20 cellular contexts compared by ENCODE assay signal in genomic region chr9:2198956-2199635, GRCh38.
A peak's percentile ranks its signal among the peaks of the same experiment; 100 is the strongest.
DNase-seq lines count a peak whose midpoint lies in the region; ATAC-seq and TF ChIP-seq lines count a peak whose summit lies in the region.
"Had no signal": no experiment of that assay in that cellular context is flagged by ENCODE, and none has a peak within 500 bp of the region (broad histone marks: within the 10 kb centered on the region; RNA-seq: fewer than 3 reads in every experiment).

No MANE protein-coding gene starts in this region.

- peak; percentile 33 for ATAC-seq in activated CD4-positive, alpha-beta T cell treated with anti-CD3 and anti-CD28 coated beads for 36 hours
- ATAC-seq in activated naive CD8-positive, alpha-beta T cell treated with anti-CD3 and anti-CD28 coated beads, Interleukin-2, amount 50 U/mL, for 24 hours: no peak
- ATAC-seq: Panc1 had no signal

- no peak overlapping the region for H3K27ac Mint-ChIP-seq in activated CD4-positive, alpha-beta T cell treated with anti-CD3 and anti-CD28 coated beads for 36 hours
- H3K27ac Mint-ChIP-seq in activated CD4-positive, alpha-beta T cell treated with anti-CD3 and anti-CD28 coated beads, Interleukin-2, amount 10 ng/mL, durations not matched to agents 24 days and 14 days: no peak overlapping the region
- peak overlapping the region; percentile 49 for H3K27ac Mint-ChIP-seq in activated naive CD8-positive, alpha-beta T cell treated with anti-CD3 and anti-CD28 coated beads, Interleukin-2, amount 50 U/mL, for 24 hours
- no peak overlapping the region for H3K27ac Mint-ChIP-seq in activated naive CD8-positive, alpha-beta T cell treated with anti-CD3 and anti-CD28 coated beads for 36 hours
- H3K27ac Mint-ChIP-seq in type B pancreatic cell (peak overlapping the region; percentile 28), CD14-positive monocyte (peak overlapping the region in 1 of 7 donors; percentile 33)

- CTCF ChIA-PET in activated CD4-positive, alpha-beta T cell treated with anti-CD3 and anti-CD28 coated beads for 36 hours (lab: Charles Lee): no interaction called here

- peaks cover 32% of the 10 kb centered on the region for H3K9me3 Mint-ChIP-seq in activated CD4-positive, alpha-beta T cell treated with anti-CD3 and anti-CD28 coated beads for 36 hours (ENCODE audit: low read depth)
- H3K9me3 Mint-ChIP-seq in activated CD4-positive, alpha-beta T cell treated with anti-CD3 and anti-CD28 coated beads, Interleukin-2, amount 10 ng/mL, durations not matched to agents 24 days and 14 days: peaks cover 5% of the 10 kb centered on the region
- H3K9me3 Mint-ChIP-seq in activated naive CD8-positive, alpha-beta T cell treated with anti-CD3 and anti-CD28 coated beads, Interleukin-2, amount 50 U/mL, for 24 hours: peaks cover 33% of the 10 kb centered on the region
- H3K9me3 Mint-ChIP-seq in activated naive CD8-positive, alpha-beta T cell treated with anti-CD3 and anti-CD28 coated beads for 36 hours: peaks cover 33% of the 10 kb centered on the region
- H3K9me3 Mint-ChIP-seq in type B pancreatic cell: peaks cover 15% of the 10 kb centered on the region
- H3K9me3 Mint-ChIP-seq in CD14-positive monocyte: peaks cover 13 to 33% (median 31%) of the 10 kb centered on the region in 7 donors

- POLR2A ChIA-PET in activated CD4-positive, alpha-beta T cell treated with anti-CD3 and anti-CD28 coated beads for 36 hours (lab: Charles Lee): no interaction called here

- intact Hi-C loops in activated CD4-positive, alpha-beta T cell treated with anti-CD3 and anti-CD28 coated beads for 36 hours (cut with DNase I, micrococcal nuclease): loop anchor here in 1 of 2 experiments (10.0 kb wide), 1 partner anchor 324 kb away; no protein-coding TSS in a partner anchor
- intact Hi-C loops in activated CD4-positive, alpha-beta T cell treated with anti-CD3 and anti-CD28 coated beads, Interleukin-2, amount 10 ng/mL, durations not matched to agents 24 days and 14 days (cut with micrococcal nuclease): no loop called here
- intact Hi-C loops in CD14-positive monocyte (cut with micrococcal nuclease): no loop called here

- no peak overlapping the region for H3K4me3 Mint-ChIP-seq in activated CD4-positive, alpha-beta T cell treated with anti-CD3 and anti-CD28 coated beads for 36 hours
- H3K4me3 Mint-ChIP-seq in activated CD4-positive, alpha-beta T cell treated with anti-CD3 and anti-CD28 coated beads, Interleukin-2, amount 10 ng/mL, durations not matched to agents 24 days and 14 days: no peak overlapping the region
- H3K4me3 Mint-ChIP-seq in activated naive CD8-positive, alpha-beta T cell treated with anti-CD3 and anti-CD28 coated beads, Interleukin-2, amount 50 U/mL, for 24 hours: no peak overlapping the region
- no peak overlapping the region for H3K4me3 Mint-ChIP-seq in activated naive CD8-positive, alpha-beta T cell treated with anti-CD3 and anti-CD28 coated beads for 36 hours
- no peak overlapping the region for H3K4me3 Mint-ChIP-seq in type B pancreatic cell
- no peak overlapping the region for H3K4me3 Mint-ChIP-seq in CD14-positive monocyte

- H3K27me3 Mint-ChIP-seq in activated CD4-positive, alpha-beta T cell treated with anti-CD3 and anti-CD28 coated beads for 36 hours: no peaks in the 10 kb centered on the region
- H3K27me3 Mint-ChIP-seq in activated CD4-positive, alpha-beta T cell treated with anti-CD3 and anti-CD28 coated beads, Interleukin-2, amount 10 ng/mL, durations not matched to agents 24 days and 14 days: no peaks in the 10 kb centered on the region
- H3K27me3 Mint-ChIP-seq in activated naive CD8-positive, alpha-beta T cell treated with anti-CD3 and anti-CD28 coated beads, Interleukin-2, amount 50 U/mL, for 24 hours: no peaks in the 10 kb centered on the region
- no peaks in the 10 kb centered on the region for H3K27me3 Mint-ChIP-seq in activated naive CD8-positive, alpha-beta T cell treated with anti-CD3 and anti-CD28 coated beads for 36 hours
- H3K27me3 Mint-ChIP-seq in type B pancreatic cell (no peaks in the 10 kb centered on the region), CD14-positive monocyte (ENCODE audit: low read depth in 3 of 3) (peaks cover 0 to 3% (median 2%) of the 10 kb centered on the region in 3 donors)

- peaks cover 50% of the 10 kb centered on the region for H3K36me3 Mint-ChIP-seq in activated CD4-positive, alpha-beta T cell treated with anti-CD3 and anti-CD28 coated beads for 36 hours (ENCODE audit: low read depth)
- H3K36me3 Mint-ChIP-seq in activated CD4-positive, alpha-beta T cell treated with anti-CD3 and anti-CD28 coated beads, Interleukin-2, amount 10 ng/mL, durations not matched to agents 24 days and 14 days (ENCODE audit: low read depth): peaks cover 39% of the 10 kb centered on the region
- peaks cover 52% of the 10 kb centered on the region for H3K36me3 Mint-ChIP-seq in activated naive CD8-positive, alpha-beta T cell treated with anti-CD3 and anti-CD28 coated beads, Interleukin-2, amount 50 U/mL, for 24 hours (ENCODE audit: low read depth)
- H3K36me3 Mint-ChIP-seq in activated naive CD8-positive, alpha-beta T cell treated with anti-CD3 and anti-CD28 coated beads for 36 hours: peaks cover 66% of the 10 kb centered on the region
- H3K36me3 Mint-ChIP-seq in type B pancreatic cell: peaks cover 22% of the 10 kb centered on the region
- peaks cover 51 to 72% of the 10 kb centered on the region in 2 donors for H3K36me3 Mint-ChIP-seq in CD14-positive monocyte

- TF ChIP-seq CTCF in type B pancreatic cell (conservative IDR thresholded peaks at IDR 0.05) (no peak), CD14-positive monocyte (IDR thresholded peaks at IDR 0.05) (no peak)

- H3K4me1 Mint-ChIP-seq in activated CD4-positive, alpha-beta T cell treated with anti-CD3 and anti-CD28 coated beads for 36 hours: peaks cover 9% of the 10 kb centered on the region
- H3K4me1 Mint-ChIP-seq in activated CD4-positive, alpha-beta T cell treated with anti-CD3 and anti-CD28 coated beads, Interleukin-2, amount 10 ng/mL, durations not matched to agents 24 days and 14 days: no peaks in the 10 kb centered on the region
- H3K4me1 Mint-ChIP-seq in activated naive CD8-positive, alpha-beta T cell treated with anti-CD3 and anti-CD28 coated beads, Interleukin-2, amount 50 U/mL, for 24 hours: peaks cover 9% of the 10 kb centered on the region
- peaks cover 12% of the 10 kb centered on the region for H3K4me1 Mint-ChIP-seq in activated naive CD8-positive, alpha-beta T cell treated with anti-CD3 and anti-CD28 coated beads for 36 hours
- H3K4me1 Mint-ChIP-seq in type B pancreatic cell (ENCODE audit: unreplicated experiment) (no peaks in the 10 kb centered on the region), CD14-positive monocyte (peaks cover 7% of the 10 kb centered on the region)
- H3K4me1 Mint-ChIP-seq: CD8-positive, alpha-beta memory T cell had no signal

- DNase-seq in activated CD4-positive, alpha-beta T cell treated with anti-CD3 and anti-CD28 coated beads for 36 hours: no peak
- no peak for DNase-seq in activated CD4-positive, alpha-beta T cell treated with anti-CD3 and anti-CD28 coated beads, Interleukin-2, amount 10 ng/mL, durations not matched to agents 24 days and 14 days
- no peak for DNase-seq in activated naive CD8-positive, alpha-beta T cell treated with anti-CD3 and anti-CD28 coated beads, Interleukin-2, amount 50 U/mL, for 24 hours
- no peak for DNase-seq in activated naive CD8-positive, alpha-beta T cell treated with anti-CD3 and anti-CD28 coated beads for 36 hours
- DNase-seq in dermis blood vessel endothelial cell (peak; percentile 46), type B pancreatic cell (ENCODE audit: extremely low spot score, unreplicated experiment) (no peak), cortex of kidney (lab: John Stamatoyannopoulos, UW) (no peak), CD14-positive monocyte (ENCODE audit: low spot score) (no peak)
- DNase-seq: 8988T; Calu3; CD8-positive, alpha-beta memory T cell; DMS153; IMR-90; NCI-H1105 treated with DMSO at 0.1 percent for 48 hours; NCI-H2029 treated with DMSO at 0.1 percent for 48 hours; NCI-H226; NCI-H510A treated with DMSO at 0.1 percent for 48 hours; NCI-H748 treated with DMSO at 0.1 percent for 48 hours; SIG-M5 had no signal

Comparison
In these comparisons a context has a peak if more than half of its experiments do, and no peak if none do; other contexts are left out.
1. H3K27ac Mint-ChIP-seq: peak in activated naive CD8-positive, alpha-beta T cell treated with anti-CD3 and anti-CD28 coated beads, Interleukin-2, amount 50 U/mL, for 24 hours (single experiment) and type B pancreatic cell (single experiment); none in activated CD4-positive, alpha-beta T cell treated with anti-CD3 and anti-CD28 coated beads for 36 hours (single experiment), activated CD4-positive, alpha-beta T cell treated with anti-CD3 and anti-CD28 coated beads, Interleukin-2, amount 10 ng/mL, durations not matched to agents 24 days and 14 days (single experiment) and activated naive CD8-positive, alpha-beta T cell treated with anti-CD3 and anti-CD28 coated beads for 36 hours (single experiment).